8 cellular contexts compared by ENCODE assay signal in genomic region chr17:31095239-31096105, GRCh38. TPM values are rescaled to one million over a fixed set of nuclear protein-coding genes. Genes with fewer than 3 reads are reported as not detected.
DNase-seq lines count a peak whose midpoint lies in the region; ATAC-seq and TF ChIP-seq lines count a peak whose summit lies in the region.

No MANE protein-coding gene starts in this region.

- H3K4me1 Mint-ChIP-seq in CD8-positive, alpha-beta memory T cell = peaks cover 13 to 20% (median 13%) of the 10 kb centered on the region in 3 donors

- ATAC-seq in GM21737 (IDR thresholded peaks at IDR 0.05; ENCODE audit: unreplicated experiment) (peak; percentile 24), left lobe of liver (peak; percentile 49)

- no peaks in the 10 kb centered on the region for H3K9me3 ChIP-seq in CD8-positive, alpha-beta memory T cell (ENCODE audit: low read length)

- peak overlapping the region; percentile 78 for H3K4me3 ChIP-seq in CD8-positive, alpha-beta memory T cell (ENCODE audit: low read length)
- peak overlapping the region; percentile 67 to 97 (median 81) for H3K4me3 ChIP-seq in dorsolateral prefrontal cortex

- H3K36me3 Mint-ChIP-seq in CD8-positive, alpha-beta memory T cell = peaks cover 0 to 6% (median 0%) of the 10 kb centered on the region in 3 donors

- peak overlapping the region; percentile 68 for H3K27ac ChIP-seq in CD8-positive, alpha-beta memory T cell (ENCODE audit: low read depth, low read length)
- H3K27ac ChIP-seq in dorsolateral prefrontal cortex = peak overlapping the region; percentile 75 to 97 (median 91)

- peak; percentile 6 to 65 (median 32) for DNase-seq in CD8-positive, alpha-beta memory T cell
- peak; percentile 57 for DNase-seq in NCI-H146 treated with DMSO at 0.1 percent for 48 hours (lab: John Stamatoyannopoulos, UW; ENCODE audit: unreplicated experiment)
- DNase-seq in activated CD4-positive, alpha-beta T cell treated with anti-CD3 and anti-CD28 coated beads for 4 hours = peak; percentile 7 to 14
- peak in 8 of 10 donors; percentile 31 to 67 (median 48) for DNase-seq in dorsolateral prefrontal cortex
- DNase-seq in left lobe of liver (ENCODE audit: low spot score) = peak; percentile 67
- DNase-seq in stimulated activated CD4-positive, alpha-beta T cell treated with anti-CD3 and anti-CD28 coated beads, Interleukin-4, amount 100 ng/mL, for 24 hours = peak; percentile 14
- no peak for DNase-seq in effector CD8-positive, alpha-beta T cell (lab: John Stamatoyannopoulos, UW)

- H3K36me3 ChIP-seq in CD8-positive, alpha-beta memory T cell (ENCODE audit: insufficient read depth, low read length) = no peaks in the 10 kb centered on the region

- POLR2A ChIA-PET in CD8-positive, alpha-beta memory T cell (lab: Charles Lee) = no interaction called here

- no peaks in the 10 kb centered on the region for H3K9me3 Mint-ChIP-seq in CD8-positive, alpha-beta memory T cell

- H3K4me3 Mint-ChIP-seq in CD8-positive, alpha-beta memory T cell = peak overlapping the region; percentile 85 to 98 (median 93)

- H3K27ac Mint-ChIP-seq in CD8-positive, alpha-beta memory T cell = peak overlapping the region; percentile 78 to 98 (median 95)

- peaks cover 4% of the 10 kb centered on the region for H3K4me1 ChIP-seq in CD8-positive, alpha-beta memory T cell (ENCODE audit: insufficient read depth, low read length)

- intact Hi-C loops in dorsolateral prefrontal cortex (cut with DNase I) = loop anchor here (10.0 kb wide), 4 partner anchors 119 to 289 kb away; partner anchors contain the start of gene EVI2A (in 1 of the 2)

- CTCF ChIA-PET in CD8-positive, alpha-beta memory T cell (lab: Charles Lee) = interaction anchor here (0.7 kb wide), 1 partner anchor 98 kb away, joined by 3 read pairs; no protein-coding TSS in a partner anchor

- no peaks in the 10 kb centered on the region for H3K27me3 ChIP-seq in CD8-positive, alpha-beta memory T cell (ENCODE audit: insufficient read depth, low read length, poor library complexity, severe bottlenecking)
- H3K27me3 ChIP-seq in dorsolateral prefrontal cortex = no peaks in the 10 kb centered on the region

- no peak for TF ChIP-seq CTCF in dorsolateral prefrontal cortex (IDR thresholded peaks at IDR 0.05 in 54 of 56, conservative IDR thresholded peaks at IDR 0.05 in 2 of 56; ENCODE audit: low read depth in 1 of 56, partially characterized antibody in 56 of 56)

- peaks cover 0 to 1% of the 10 kb centered on the region in 2 donors for H3K27me3 Mint-ChIP-seq in CD8-positive, alpha-beta memory T cell

RNA-seq across cellular contexts. Expression of gene NF1, which starts 0.7 kb away (rescaled TPM):
- total RNA-seq in CD8-positive, alpha-beta memory T cell = 10 to 100 TPM; 22.8 TPM
- polyA plus RNA-seq in CD8-positive, alpha-beta memory T cell = 5.8 TPM
- total RNA-seq in dorsolateral prefrontal cortex = 100 to 1,000 TPM in 114 of 120 experiments, 10 to 100 TPM in 6; 89.8 to 145 (median 119) TPM
- 20.4 TPM for total RNA-seq in left lobe of liver
